ENCODE assay signal across 29 cellular contexts in the genomic region with DNA sequence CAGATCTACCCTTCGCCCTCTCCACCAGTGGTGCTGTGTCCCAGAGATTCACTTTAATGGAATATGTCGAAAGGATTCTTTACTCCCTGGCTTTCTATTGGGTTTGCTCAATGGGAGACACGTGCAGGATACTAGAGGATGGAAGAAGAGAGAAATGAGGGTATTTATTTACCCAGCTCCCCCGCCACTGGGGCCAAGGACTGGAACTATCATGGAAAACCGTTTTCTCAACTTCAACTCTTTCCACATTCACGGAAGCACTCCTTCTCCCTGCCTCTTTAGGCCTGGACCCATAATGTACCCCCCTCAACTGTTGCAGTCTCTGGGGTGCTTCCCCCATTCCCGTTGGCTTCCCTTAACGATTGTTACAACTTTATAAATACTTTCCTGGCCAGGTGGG.
"Had no signal": no experiment of that assay in that cellular context is flagged by ENCODE, and none has a peak within 500 bp of the region (broad histone marks: within the 10 kb centered on the region; RNA-seq: fewer than 3 reads in every experiment).

No MANE protein-coding gene starts in this region.

- H3K9me3 Mint-ChIP-seq: stimulated activated effector memory CD8-positive, alpha-beta T cell treated with anti-CD3 and anti-CD28 coated beads, Interleukin-12 subunit alpha, Interleukin-12 subunit beta, amount 100 ng/mL, for 72 hours; stimulated activated memory B cell treated with anti-CD40 and anti-IgM and Interleukin-4, amounts not matched to agents 10 μg/mL and 1 μg/mL and 100 μg/mL, for 72 hours; stimulated activated naive B cell treated with anti-CD40 and anti-IgM and Interleukin-4, amounts not matched to agents 10 μg/mL and 1 μg/mL and 100 μg/mL, for 72 hours; stimulated activated naive CD8-positive, alpha-beta T cell treated with anti-CD3 and anti-CD28 coated beads, Interleukin-15, Interleukin-2, amounts not matched to agents 100 ng/mL and 50 ng/mL, for 24 hours; type B pancreatic cell had no signal

- H3K9me3 ChIP-seq: suprapubic skin, testis, thoracic aorta, thyroid gland, tibial artery, transverse colon, upper lobe of left lung, upper lobe of right lung, uterus, vagina had no signal

- H3K36me3 Mint-ChIP-seq: stimulated activated effector memory CD8-positive, alpha-beta T cell treated with anti-CD3 and anti-CD28 coated beads, Interleukin-12 subunit alpha, Interleukin-12 subunit beta, amount 100 ng/mL, for 72 hours; stimulated activated memory B cell treated with anti-CD40 and anti-IgM and Interleukin-4, amounts not matched to agents 10 μg/mL and 1 μg/mL and 100 μg/mL, for 72 hours; stimulated activated naive B cell treated with anti-CD40 and anti-IgM and Interleukin-4, amounts not matched to agents 10 μg/mL and 1 μg/mL and 100 μg/mL, for 72 hours; type B pancreatic cell had no signal

- H3K36me3 ChIP-seq: stomach, suprapubic skin, thoracic aorta, thyroid gland, tibial artery, tibial nerve, transverse colon, upper lobe of left lung, upper lobe of right lung, uterus, vagina had no signal

- H3K4me1 ChIP-seq: stomach, suprapubic skin, testis, thyroid gland, tibial nerve, transverse colon, upper lobe of right lung, uterus, vagina had no signal

- H3K27ac ChIP-seq: stomach, suprapubic skin, testis, thoracic aorta, thyroid gland, tibial artery, tibial nerve, transverse colon, upper lobe of left lung, upper lobe of right lung, uterus, vagina had no signal

- H3K27me3 Mint-ChIP-seq: stimulated activated naive CD8-positive, alpha-beta T cell treated with anti-CD3 and anti-CD28 coated beads, Interleukin-15, amount 100 ng/mL, for 72 hours; stimulated activated naive CD8-positive, alpha-beta T cell treated with anti-CD3 and anti-CD28 coated beads, Interleukin-15, Interleukin-2, amounts not matched to agents 100 ng/mL and 50 ng/mL, for 24 hours; type B pancreatic cell had no signal

- ATAC-seq: stimulated activated effector memory CD8-positive, alpha-beta T cell treated with anti-CD3 and anti-CD28 coated beads, Interleukin-12 subunit alpha, Interleukin-12 subunit beta, amount 100 ng/mL, for 72 hours; stimulated activated memory B cell treated with anti-CD40 and anti-IgM and Interleukin-4, amounts not matched to agents 10 μg/mL and 1 μg/mL and 100 μg/mL, for 72 hours; stimulated activated naive B cell treated with anti-CD40 and anti-IgM and Interleukin-4, amounts not matched to agents 10 μg/mL and 1 μg/mL and 100 μg/mL, for 72 hours; stimulated activated naive CD8-positive, alpha-beta T cell treated with anti-CD3 and anti-CD28 coated beads, Interleukin-15, amount 100 ng/mL, for 72 hours; stimulated activated naive CD8-positive, alpha-beta T cell treated with anti-CD3 and anti-CD28 coated beads, Interleukin-15, Interleukin-2, amounts not matched to agents 100 U/mL and 50 U/mL, for 24 hours; upper lobe of right lung had no signal

- H3K27ac Mint-ChIP-seq: stimulated activated effector memory CD8-positive, alpha-beta T cell treated with anti-CD3 and anti-CD28 coated beads, Interleukin-12 subunit alpha, Interleukin-12 subunit beta, amount 100 ng/mL, for 72 hours; stimulated activated memory B cell treated with anti-CD40 and anti-IgM and Interleukin-4, amounts not matched to agents 10 μg/mL and 1 μg/mL and 100 μg/mL, for 72 hours; stimulated activated naive B cell treated with anti-CD40 and anti-IgM and Interleukin-4, amounts not matched to agents 10 μg/mL and 1 μg/mL and 100 μg/mL, for 72 hours; stimulated activated naive CD8-positive, alpha-beta T cell treated with anti-CD3 and anti-CD28 coated beads, Interleukin-15, amount 100 ng/mL, for 72 hours; stimulated activated naive CD8-positive, alpha-beta T cell treated with anti-CD3 and anti-CD28 coated beads, Interleukin-15, Interleukin-2, amounts not matched to agents 100 ng/mL and 50 ng/mL, for 24 hours; type B pancreatic cell had no signal

- H3K27me3 ChIP-seq: stomach, suprapubic skin, testis, thyroid gland, tibial artery, tibial nerve, transverse colon, upper lobe of left lung, upper lobe of right lung, uterus, vagina had no signal

- H3K4me3 ChIP-seq: stomach, suprapubic skin, testis, thoracic aorta, thyroid gland, tibial artery, tibial nerve, transverse colon, upper lobe of left lung, upper lobe of right lung, uterus, vagina had no signal

- H3K4me3 Mint-ChIP-seq: stimulated activated effector memory CD8-positive, alpha-beta T cell treated with anti-CD3 and anti-CD28 coated beads, Interleukin-12 subunit alpha, Interleukin-12 subunit beta, amount 100 ng/mL, for 72 hours; stimulated activated memory B cell treated with anti-CD40 and anti-IgM and Interleukin-4, amounts not matched to agents 10 μg/mL and 1 μg/mL and 100 μg/mL, for 72 hours; stimulated activated naive B cell treated with anti-CD40 and anti-IgM and Interleukin-4, amounts not matched to agents 10 μg/mL and 1 μg/mL and 100 μg/mL, for 72 hours; stimulated activated naive CD8-positive, alpha-beta T cell treated with anti-CD3 and anti-CD28 coated beads, Interleukin-15, amount 100 ng/mL, for 72 hours; stimulated activated naive CD8-positive, alpha-beta T cell treated with anti-CD3 and anti-CD28 coated beads, Interleukin-15, Interleukin-2, amounts not matched to agents 100 ng/mL and 50 ng/mL, for 24 hours; type B pancreatic cell had no signal

- H3K4me1 Mint-ChIP-seq: stimulated activated effector memory CD8-positive, alpha-beta T cell treated with anti-CD3 and anti-CD28 coated beads, Interleukin-12 subunit alpha, Interleukin-12 subunit beta, amount 100 ng/mL, for 72 hours; stimulated activated memory B cell treated with anti-CD40 and anti-IgM and Interleukin-4, amounts not matched to agents 10 μg/mL and 1 μg/mL and 100 μg/mL, for 72 hours; stimulated activated naive B cell treated with anti-CD40 and anti-IgM and Interleukin-4, amounts not matched to agents 10 μg/mL and 1 μg/mL and 100 μg/mL, for 72 hours had no signal

- DNase-seq: stimulated activated CD4-positive, alpha-beta T cell treated with anti-CD3 and anti-CD28 coated beads, Interleukin-2, amount 100 ng/mL, for 48 hours; stimulated activated CD4-positive, alpha-beta T cell treated with anti-CD3 and anti-CD28 coated beads, Interleukin-4, amount 100 ng/mL, for 1 hour; stimulated activated CD4-positive, alpha-beta T cell treated with anti-CD3 and anti-CD28 coated beads, Interleukin-4, amount 100 ng/mL, for 24 hours; stimulated activated CD4-positive, alpha-beta T cell treated with anti-CD3 and anti-CD28 coated beads, Interleukin-4, amount 100 ng/mL, for 4 hours; stimulated activated CD8-positive, alpha-beta memory T cell treated with anti-CD3 and anti-CD28 coated beads, Interleukin-4, amount 100 ng/mL, for 48 hours; stimulated activated naive B cell treated with anti-CD40 and anti-IgM and Interleukin-4, amounts not matched to agents 10 μg/mL and 1 μg/mL and 100 μg/mL, for 72 hours; stimulated activated naive CD4-positive, alpha-beta T cell; stimulated activated naive CD4-positive, alpha-beta T cell treated with Interleukin-2 at 50 U/mL for 16 hours; stimulated activated naive CD8-positive, alpha-beta T cell treated with anti-CD3 and anti-CD28 coated beads, Interleukin-15, amount 100 ng/mL, for 72 hours; stimulated activated naive CD8-positive, alpha-beta T cell treated with anti-CD3 and anti-CD28 coated beads, Interleukin-15, Interleukin-2, amounts not matched to agents 100 U/mL and 50 U/mL, for 24 hours; stomach; substantia nigra; testis; thyroid gland; tibial artery; transverse colon; trophoblast cell; upper lobe of left lung; upper lobe of right lung; uterus had no signal

- FAIRE-seq: urothelium cell line had no signal
